In genomic region chr11:66321606-66322005, GRCh38 we compare ENCODE assay signal across 22 cellular contexts. TPM values are rescaled to one million over a fixed set of nuclear protein-coding genes. Genes with fewer than 3 reads are reported as not detected.
DNase-seq lines count a peak whose midpoint lies in the region; ATAC-seq and TF ChIP-seq lines count a peak whose summit lies in the region.
"Had no signal": no experiment of that assay in that cellular context is flagged by ENCODE, and none has a peak within 500 bp of the region (broad histone marks: within the 10 kb centered on the region; RNA-seq: fewer than 3 reads in every experiment).

No MANE protein-coding gene starts in this region.

- POLR2A ChIA-PET in RWPE1 (lab: Yijun Ruan, JAX; ENCODE audit: low non-redundant PET) = no interaction called here
- POLR2A ChIA-PET in Caco-2 (lab: Charles Lee) = interaction anchor here (0.5 kb wide), 1 partner anchor 145 kb away, joined by 6 read pairs; no protein-coding TSS in a partner anchor

- no peak for TF ChIP-seq CTCF in RWPE1 (conservative IDR thresholded peaks at IDR 0.05; ENCODE audit: low read depth)
- no peak for TF ChIP-seq CTCF in vagina (IDR thresholded peaks at IDR 0.05)
- TF ChIP-seq CTCF in esophagus muscularis mucosa (IDR thresholded peaks at IDR 0.05) = no peak
- TF ChIP-seq CTCF in Caco-2 (IDR thresholded peaks at IDR 0.05; ENCODE audit: insufficient read depth in 1 of 2, low read depth in 1 of 2, low read length in 1 of 2, severe bottlenecking in 1 of 2, unreplicated experiment in 1 of 2) = no peak
- TF ChIP-seq CTCF in left lung (IDR thresholded peaks at IDR 0.05) = no peak

- H3K27me3 Mint-ChIP-seq in activated naive CD8-positive, alpha-beta T cell = no peaks in the 10 kb centered on the region
- H3K27me3 Mint-ChIP-seq in activated naive CD8-positive, alpha-beta T cell treated with anti-CD3 and anti-CD28 coated beads, Interleukin-2, amount 50 U/mL, for 24 hours = no peaks in the 10 kb centered on the region
- H3K27me3 Mint-ChIP-seq in Caco-2 (ENCODE audit: insufficient read depth, unreplicated experiment) = no peaks in the 10 kb centered on the region

- no TSS peak for BruUV-seq in Caco-2 (replicated peaks; lab: Mats Ljungman, UMichigan)

- no peak overlapping the region for H3K4me3 Mint-ChIP-seq in activated naive CD8-positive, alpha-beta T cell
- H3K4me3 Mint-ChIP-seq in activated naive CD8-positive, alpha-beta T cell treated with anti-CD3 and anti-CD28 coated beads, Interleukin-2, amount 50 U/mL, for 24 hours = no peak overlapping the region
- H3K4me3 Mint-ChIP-seq in Caco-2 (ENCODE audit: unreplicated experiment) = no peak overlapping the region
- H3K4me3 Mint-ChIP-seq: CD14-positive monocyte had no signal

- TF ChIP-seq EP300 in esophagus muscularis mucosa (IDR thresholded peaks at IDR 0.05) = no peak

- TF ChIP-seq POLR2A in vagina (IDR thresholded peaks at IDR 0.05) (no peak), esophagus muscularis mucosa (IDR thresholded peaks at IDR 0.05; ENCODE audit: low read depth) (no peak)

- no peaks in the 10 kb centered on the region for H3K36me3 ChIP-seq in mesodermal cell (ENCODE audit: control insufficient read depth, insufficient read depth, low read length)
- H3K36me3 ChIP-seq in vagina = no peaks in the 10 kb centered on the region
- no peaks in the 10 kb centered on the region for H3K36me3 ChIP-seq in esophagus muscularis mucosa
- no peaks in the 10 kb centered on the region for H3K36me3 ChIP-seq in Caco-2 (ENCODE audit: control insufficient read depth, insufficient read depth, low read length)
- H3K36me3 ChIP-seq in left lung = no peaks in the 10 kb centered on the region
- H3K36me3 ChIP-seq: HAP-1, SJCRH30 had no signal

- H3K9me3 ChIP-seq in mesodermal cell (ENCODE audit: control insufficient read depth, low read length) (peaks cover 3% of the 10 kb centered on the region), vagina (no peaks in the 10 kb centered on the region), esophagus muscularis mucosa (no peaks in the 10 kb centered on the region), Caco-2 (peaks cover 12% of the 10 kb centered on the region; the same call in 1 of the 2 replicates), left lung (no peaks in the 10 kb centered on the region)
- H3K9me3 ChIP-seq: HAP-1, SJCRH30 had no signal

- intact Hi-C loops in vagina (cut with DNase I) (no loop called here), esophagus muscularis mucosa (cut with DNase I) (no loop called here), Caco-2 (cut with micrococcal nuclease; ENCODE audit: unreplicated experiment) (no loop called here), left lung (cut with DNase I) (no loop called here)

- no peak for DNase-seq in activated naive CD8-positive, alpha-beta T cell treated with anti-CD3 and anti-CD28 coated beads, Interleukin-2, amount 50 U/mL, for 24 hours
- DNase-seq in RWPE1 (ENCODE audit: low spot score) (no peak), vagina (ENCODE audit: extremely low spot score in 2 of 2) (no peak), esophagus muscularis mucosa (ENCODE audit: extremely low spot score) (no peak), Caco-2 (no peak), left lung (no peak)
- DNase-seq: AML-193; NCI-H1092 treated with DMSO at 0.1 percent for 48 hours; NCI-H1436 treated with DMSO at 0.1 percent for 48 hours; NCI-H1930; NCI-H2227 treated with DMSO at 0.1 percent for 48 hours; NCI-H510A; NK-92 treated with Interleukin-12 subunit alpha and Interleukin-12 subunit beta, amount 100 ng/mL, for 24 hours; SJCRH30 had no signal

- H3K27ac Mint-ChIP-seq in activated naive CD8-positive, alpha-beta T cell = peak overlapping the region; percentile 73
- no peak overlapping the region for H3K27ac Mint-ChIP-seq in activated naive CD8-positive, alpha-beta T cell treated with anti-CD3 and anti-CD28 coated beads, Interleukin-2, amount 50 U/mL, for 24 hours
- no peak overlapping the region for H3K27ac Mint-ChIP-seq in Caco-2 (ENCODE audit: unreplicated experiment)
- H3K27ac Mint-ChIP-seq: CD14-positive monocyte had no signal

- H3K27me3 ChIP-seq in vagina (no peaks in the 10 kb centered on the region), esophagus muscularis mucosa (peaks cover 0 to 4% (median 0%) of the 10 kb centered on the region in 4 donors), Caco-2 (replicated peaks; ENCODE audit: control insufficient read depth, insufficient read depth, low read length) (no peaks in the 10 kb centered on the region), left lung (peaks cover 0 to 8% of the 10 kb centered on the region in 2 donors)
- H3K27me3 ChIP-seq: SJCRH30 had no signal

- peak overlapping the region; percentile 15; the same call in 1 of the 2 replicates for H3K27ac ChIP-seq in RWPE1
- peak overlapping the region; percentile 16 for H3K27ac ChIP-seq in mesodermal cell (ENCODE audit: low read depth, low read length, severe bottlenecking)
- H3K27ac ChIP-seq in vagina = peak overlapping the region; percentile 74
- peak overlapping the region in 2 of 4 donors; percentile 7 to 65 for H3K27ac ChIP-seq in esophagus muscularis mucosa (replicated peaks in 1 of 4)
- H3K27ac ChIP-seq in left lung = no peak overlapping the region
- H3K27ac ChIP-seq: 22Rv1, KMS-11, SJCRH30 had no signal

- H3K4me1 ChIP-seq in mesodermal cell (ENCODE audit: control insufficient read depth, insufficient read depth, low read length, poor library complexity, severe bottlenecking) (peaks cover 45% of the 10 kb centered on the region), vagina (peaks cover 68% of the 10 kb centered on the region), esophagus muscularis mucosa (peaks cover 28 to 52% (median 46%) of the 10 kb centered on the region in 4 donors), Caco-2 (peaks cover 44% of the 10 kb centered on the region), left lung (peaks cover 18 to 35% of the 10 kb centered on the region in 2 donors)
- H3K4me1 ChIP-seq: HAP-1 had no signal

- CTCF ChIA-PET in RWPE1 (lab: Yijun Ruan, JAX) (interaction anchor here (0.7 kb wide), 1 partner anchor 17 kb away, joined by 3 read pairs; no protein-coding TSS in a partner anchor), Caco-2 (lab: Charles Lee) (interaction anchor here (1.9 kb wide), 1 partner anchor 9 kb away, joined by 15 read pairs; no protein-coding TSS in a partner anchor)

- H3K4me3 ChIP-seq in mesodermal cell (ENCODE audit: extremely low read depth, insufficient read depth, low read length, poor library complexity, severe bottlenecking) = no peak overlapping the region
- no peak overlapping the region for H3K4me3 ChIP-seq in vagina
- no peak overlapping the region for H3K4me3 ChIP-seq in esophagus muscularis mucosa
- H3K4me3 ChIP-seq in Caco-2 (ENCODE audit: low read depth, low read length) = no peak overlapping the region
- H3K4me3 ChIP-seq in left lung = no peak overlapping the region
- H3K4me3 ChIP-seq: HAP-1, SJCRH30 had no signal

- no peak for ATAC-seq in activated naive CD8-positive, alpha-beta T cell treated with anti-CD3 and anti-CD28 coated beads, Interleukin-2, amount 50 U/mL, for 24 hours
- ATAC-seq in left lung = no peak
- ATAC-seq: Panc1 had no signal

- peaks cover 65% of the 10 kb centered on the region for H3K4me1 Mint-ChIP-seq in activated naive CD8-positive, alpha-beta T cell (ENCODE audit: low read depth)
- peaks cover 42% of the 10 kb centered on the region for H3K4me1 Mint-ChIP-seq in activated naive CD8-positive, alpha-beta T cell treated with anti-CD3 and anti-CD28 coated beads, Interleukin-2, amount 50 U/mL, for 24 hours
- peaks cover 25% of the 10 kb centered on the region for H3K4me1 Mint-ChIP-seq in Caco-2 (ENCODE audit: low read depth, unreplicated experiment)

- H3K36me3 Mint-ChIP-seq in activated naive CD8-positive, alpha-beta T cell = no peaks in the 10 kb centered on the region
- no peaks in the 10 kb centered on the region for H3K36me3 Mint-ChIP-seq in activated naive CD8-positive, alpha-beta T cell treated with anti-CD3 and anti-CD28 coated beads, Interleukin-2, amount 50 U/mL, for 24 hours (ENCODE audit: low read depth)
- H3K36me3 Mint-ChIP-seq in Caco-2 (ENCODE audit: insufficient read depth, unreplicated experiment) = no peaks in the 10 kb centered on the region
- H3K36me3 Mint-ChIP-seq: CD14-positive monocyte had no signal

- 94 to 100% methylated on average over 4 of the region's 4 CpGs for WGBS in mesodermal cell (ENCODE audit: insufficient coverage in 2 of 2), 2 experiments
- 85% methylated on average over 2 of the region's 4 CpGs for WGBS in esophagus muscularis mucosa

- H3K9me3 Mint-ChIP-seq in activated naive CD8-positive, alpha-beta T cell (ENCODE audit: low read depth) = no peaks in the 10 kb centered on the region
- no peaks in the 10 kb centered on the region for H3K9me3 Mint-ChIP-seq in activated naive CD8-positive, alpha-beta T cell treated with anti-CD3 and anti-CD28 coated beads, Interleukin-2, amount 50 U/mL, for 24 hours
- H3K9me3 Mint-ChIP-seq in Caco-2 (ENCODE audit: unreplicated experiment) = peaks cover 15% of the 10 kb centered on the region

RNA-seq across cellular contexts. Expression of gene CD248, which starts 4.8 kb away (rescaled TPM):
- 40.0 TPM for polyA plus RNA-seq in mesodermal cell (2013, experiment 1 of 2)
- polyA plus RNA-seq in mesodermal cell (2013, experiment 2 of 2) = 37.8 TPM
- 45.2 TPM for total RNA-seq in vagina
- 10 to 100 TPM; 23.0 to 83.8 (median 33.0) TPM for total RNA-seq in esophagus muscularis mucosa
- total RNA-seq in Caco-2 (2022) = 0.27 TPM in 1 of 2 replicates, not detected in the other
- 10 to 100 TPM; 69.8 to 74.3 TPM for total RNA-seq in left lung
- total RNA-seq: HT1080 had no signal

RNA-seq across cellular contexts. Expression of gene RIN1, which starts 14.6 kb away (rescaled TPM):
- 11.6 TPM for polyA plus RNA-seq in mesodermal cell (2013, experiment 1 of 2)
- 8.9 TPM for polyA plus RNA-seq in mesodermal cell (2013, experiment 2 of 2)
- 19.2 TPM for total RNA-seq in vagina
- total RNA-seq in esophagus muscularis mucosa = 1 to 10 TPM; 3.1 to 6.6 (median 4.5) TPM
- total RNA-seq in Caco-2 (2022) = 11.7 and 12.7 TPM in 2 replicates
- 10 to 100 TPM in 1 of 2 donors, 1 to 10 TPM in 1; 7.1 to 10.2 TPM for total RNA-seq in left lung

RNA-seq across cellular contexts. Expression of gene BRMS1, which starts 23.3 kb away (rescaled TPM):
- polyA plus RNA-seq in mesodermal cell (2013, experiment 1 of 2) = 29.0 TPM
- 23.3 TPM for polyA plus RNA-seq in mesodermal cell (2013, experiment 2 of 2)
- total RNA-seq in vagina = 37.1 TPM
- total RNA-seq in esophagus muscularis mucosa = 10 to 100 TPM; 22.8 to 35.1 (median 34.1) TPM
- 58.1 and 58.2 TPM in 2 replicates for total RNA-seq in Caco-2 (2022)
- total RNA-seq in left lung = 10 to 100 TPM; 28.7 to 34.3 TPM

RNA-seq across cellular contexts. Expression of gene B4GAT1, which starts 25.8 kb away (rescaled TPM):
- 38.6 TPM for polyA plus RNA-seq in mesodermal cell (2013, experiment 1 of 2)
- 37.6 TPM for polyA plus RNA-seq in mesodermal cell (2013, experiment 2 of 2)
- 25.0 TPM for total RNA-seq in vagina
- total RNA-seq in esophagus muscularis mucosa = 10 to 100 TPM; 32.0 to 71.4 (median 50.0) TPM
- total RNA-seq in Caco-2 (2022) = 23.0 and 23.8 TPM in 2 replicates
- total RNA-seq in left lung = 10 to 100 TPM; 22.9 to 29.7 TPM

RNA-seq across cellular contexts. Expression of gene TMEM151A, which starts 29.9 kb away (rescaled TPM):
- 0.26 TPM for polyA plus RNA-seq in mesodermal cell (2013, experiment 1 of 2)
- 0.30 TPM for polyA plus RNA-seq in mesodermal cell (2013, experiment 2 of 2)
- total RNA-seq in vagina (1.7 TPM), esophagus muscularis mucosa (under 1 TPM; 0.42 to 0.71 (median 0.54) TPM), Caco-2 (2022) (0.68 and 0.88 TPM in 2 replicates), left lung (under 1 TPM in 1 of 2 donors, not detected in 1; 0.21 TPM)
- total RNA-seq: HT1080, SJCRH30 had no signal
- polyA plus RNA-seq: CD14-positive monocyte had no signal

Comparison
In these comparisons a context has a peak if more than half of its experiments do, and no peak if none do; other contexts are left out.
1. H3K27ac ChIP-seq: peak in RWPE1 (single experiment), mesodermal cell (single experiment) and vagina (single experiment); none in left lung (0 of 2).
2. RNA of gene CD248, which starts 4.8 kb away (total RNA-seq): 69.8 to 74.3 TPM in left lung, 45.2 TPM in vagina (single experiment) and 23.0 to 83.8 TPM in esophagus muscularis mucosa; 0.27 TPM in Caco-2; every median in the first group is over 10 times any median in the second.